17 cellular contexts compared by ENCODE assay signal in the genomic region with DNA sequence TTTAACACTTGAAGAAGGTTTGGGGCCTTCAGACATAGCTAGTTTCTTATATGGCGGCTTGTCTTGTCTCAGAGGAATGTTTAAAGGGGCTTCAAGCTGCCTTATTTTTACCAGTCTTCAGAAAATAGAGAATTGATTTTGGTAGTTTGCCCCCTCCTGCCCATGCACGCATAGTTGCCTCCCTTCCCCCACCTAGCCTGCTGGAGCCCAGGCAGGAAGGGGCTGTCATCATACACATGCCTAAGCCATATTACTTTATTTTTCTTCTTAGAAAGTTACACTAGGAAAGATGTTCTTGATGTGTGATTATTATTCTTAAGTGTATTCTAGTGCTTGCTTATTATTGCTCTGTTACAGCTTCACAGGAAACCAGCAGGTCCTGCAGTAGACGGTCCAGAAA. TPM values are rescaled to one million over a fixed set of nuclear protein-coding genes. Genes with fewer than 3 reads are reported as not detected.
DNase-seq lines count a peak whose midpoint lies in the region; ATAC-seq and TF ChIP-seq lines count a peak whose summit lies in the region.
"Had no signal": no experiment of that assay in that cellular context is flagged by ENCODE, and none has a peak within 500 bp of the region (broad histone marks: within the 10 kb centered on the region; RNA-seq: fewer than 3 reads in every experiment).

No MANE protein-coding gene starts in this region.

- in situ Hi-C loops in GM23248 (cut with MboI) (no loop called here), brain microvascular endothelial cell (cut with HindIII; ENCODE audit: low pct_ligation_motif_present, low sequenced_read_pairs) (no loop called here)

- no peak overlapping the region for H3K9ac ChIP-seq in GM23248
- H3K9ac ChIP-seq in iPS-18a (ENCODE audit: low read length), result peak overlapping the region; percentile 55

- H3K27me3 ChIP-seq in GM23248 (replicated peaks; ENCODE audit: insufficient read depth), result no peaks in the 10 kb centered on the region
- no peaks in the 10 kb centered on the region for H3K27me3 ChIP-seq in brain microvascular endothelial cell (replicated peaks)
- H3K27me3 ChIP-seq in iPS-18a (ENCODE audit: control insufficient read depth, insufficient read depth, low read length), result no peaks in the 10 kb centered on the region
- no peaks in the 10 kb centered on the region for H3K27me3 ChIP-seq in upper lobe of left lung
- H3K27me3 ChIP-seq: suprapubic skin had no signal

- H2AFZ ChIP-seq in GM23248, result peak overlapping the region; percentile 29; the same call in 1 of the 2 replicates

- H3K36me3 ChIP-seq in GM23248 (ENCODE audit: low read depth) (peaks cover 5% of the 10 kb centered on the region; the same call in 1 of the 2 replicates), brain microvascular endothelial cell (replicated peaks) (peaks cover 3% of the 10 kb centered on the region), iPS-18a (ENCODE audit: control insufficient read depth, low read depth, low read length) (no peaks in the 10 kb centered on the region), upper lobe of left lung (no peaks in the 10 kb centered on the region)
- H3K36me3 ChIP-seq: suprapubic skin had no signal

- 63 to 70% methylated on average over 3 of the region's 3 CpGs for WGBS in GM23248 (ENCODE audit: low coverage in 1 of 2, low lambda C conversion rate in 2 of 2, missing lambda C conversion rate in 2 of 2), 2 experiments
- 61 to 64% methylated on average over 3 of the region's 3 CpGs for WGBS in upper lobe of left lung, 2 donors

- peaks cover 98% of the 10 kb centered on the region for H3K79me2 ChIP-seq in GM23248 (ENCODE audit: insufficient read depth)

- no peak overlapping the region for H3K27ac ChIP-seq in GM23248
- H3K27ac ChIP-seq in brain microvascular endothelial cell, result peak overlapping the region; percentile 88
- no peak overlapping the region for H3K27ac ChIP-seq in iPS-18a (ENCODE audit: low read length)
- H3K27ac ChIP-seq in upper lobe of left lung, result peak overlapping the region in 2 of 4 donors; percentile 54 to 70

- TF ChIP-seq POLR2A in upper lobe of left lung (IDR thresholded peaks at IDR 0.05), result no peak

- H3K4me3 ChIP-seq in GM23248 (no peak overlapping the region), brain microvascular endothelial cell (ENCODE audit: low read depth, low read length) (no peak overlapping the region), iPS-18a (ENCODE audit: low read length) (peak overlapping the region; percentile 46), upper lobe of left lung (no peak overlapping the region)

- TF ChIP-seq EP300 in upper lobe of left lung (IDR thresholded peaks at IDR 0.05), result no peak

- H4K20me1 ChIP-seq in GM23248 (ENCODE audit: insufficient read depth), result no peaks in the 10 kb centered on the region

- no peak for ATAC-seq in upper lobe of left lung (ENCODE audit: low FRiP score in 2 of 2)
- ATAC-seq in GM18867 (IDR thresholded peaks at IDR 0.05; ENCODE audit: unreplicated experiment), result no peak
- no peak for ATAC-seq in HG02642 (IDR thresholded peaks at IDR 0.05; ENCODE audit: poor library complexity, unreplicated experiment)

- H3K9me2 ChIP-seq in GM23248 (ENCODE audit: insufficient read depth), result no peaks in the 10 kb centered on the region

- H3K9me3 ChIP-seq in GM23248 (ENCODE audit: low read depth) (no peaks in the 10 kb centered on the region), iPS-18a (ENCODE audit: control insufficient read depth, low read depth, low read length) (no peaks in the 10 kb centered on the region), upper lobe of left lung (no peaks in the 10 kb centered on the region)
- H3K9me3 ChIP-seq: suprapubic skin had no signal

- DNase-seq in GM23248, result no peak
- peak; percentile 25 for DNase-seq in brain microvascular endothelial cell
- peak; percentile 62 for DNase-seq in retina
- no peak for DNase-seq in upper lobe of left lung
- no peak for DNase-seq in A172 (ENCODE audit: low spot score)
- DNase-seq: activated CD4-positive, alpha-beta T cell treated with anti-CD3 and anti-CD28 coated beads, Interleukin-2, amount 10 ng/mL, durations not matched to agents 7 days and 5 days; activated T-cell treated with anti-CD3 and anti-CD28 coated beads, Interleukin-2, amount 50 U/mL, for 1 hour; AML-193; foreskin melanocyte; kidney glomerular epithelial cell; NCI-H2029; NCI-H82 had no signal

- no peak overlapping the region for H3K4me2 ChIP-seq in GM23248 (ENCODE audit: unreplicated experiment)

- H3F3A ChIP-seq in GM23248 (ENCODE audit: insufficient read depth), result no peaks in the 10 kb centered on the region

- peaks cover 6% of the 10 kb centered on the region; the same call in 1 of the 2 replicates for H3K4me1 ChIP-seq in GM23248 (ENCODE audit: insufficient read depth)
- peaks cover 61% of the 10 kb centered on the region for H3K4me1 ChIP-seq in iPS-18a (ENCODE audit: control insufficient read depth, low read depth, low read length)
- peaks cover 0 to 13% (median 7%) of the 10 kb centered on the region in 4 donors for H3K4me1 ChIP-seq in upper lobe of left lung

- TF ChIP-seq CTCF in brain microvascular endothelial cell (IDR thresholded peaks at IDR 0.05; ENCODE audit: low read depth, low read length, missing control alignments), result no peak
- no peak for TF ChIP-seq CTCF in upper lobe of left lung (IDR thresholded peaks at IDR 0.05)

RNA-seq across cellular contexts. Expression of gene PBX1, which starts 18.3 kb away (rescaled TPM):
- 32.0 and 38.8 TPM in 2 replicates for total RNA-seq in GM23248 (2014; rRNA removed; shearing (Covaris generic))
- polyA plus RNA-seq in GM23248 (2016; fragmentation: Nextera tagmentation; extraction: Ambion mirVana), result 9.7 and 9.8 TPM in 2 replicates
- total RNA-seq in upper lobe of left lung, result 10 to 100 TPM; 17.8 to 59.6 (median 38.3) TPM
- total RNA-seq in A172 (2014; rRNA removed; shearing (Covaris generic)), result 10.0 and 11.7 TPM in 2 replicates
- total RNA-seq: T-helper 1 cell treated with Interleukin-12 subunit alpha and Interleukin-12 subunit beta and Interleukin-4 antibody, amounts not matched to agents 30 ng/mL and 1 ng/mL, for 36 hours had no signal

Comparison
In these comparisons a context has a peak if more than half of its experiments do, and no peak if none do; other contexts are left out.
1. DNase-seq: peak in brain microvascular endothelial cell (single experiment) and retina (single experiment); none in GM23248 (single experiment), upper lobe of left lung (0 of 2) and A172 (single experiment).